ENCODE assay signal across 24 cellular contexts in the genomic region with DNA sequence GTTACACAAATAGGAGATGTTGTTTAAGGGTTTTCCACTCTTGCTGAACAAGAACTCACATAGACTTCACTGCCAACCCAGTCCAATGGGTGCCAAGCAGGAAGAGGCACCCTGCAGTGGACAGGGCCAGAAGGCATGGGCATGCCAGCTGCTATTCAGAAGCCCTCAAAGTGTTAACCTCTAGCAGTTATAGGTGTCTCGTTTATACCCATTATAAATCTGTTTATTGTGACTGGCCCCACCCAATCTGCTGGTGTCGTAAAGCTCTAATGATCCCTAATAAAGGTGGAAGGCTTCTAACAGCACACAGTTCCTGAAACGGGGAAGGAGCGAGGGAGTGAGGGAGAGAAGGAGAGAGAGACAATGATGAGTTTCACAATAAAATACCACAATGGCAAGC. TPM values are rescaled to one million over a fixed set of nuclear protein-coding genes. Genes with fewer than 3 reads are reported as not detected.
DNase-seq lines count a peak whose midpoint lies in the region; ATAC-seq, FAIRE-seq and TF ChIP-seq lines count a peak whose summit lies in the region.
"Had no signal": no experiment of that assay in that cellular context is flagged by ENCODE, and none has a peak within 500 bp of the region (broad histone marks: within the 10 kb centered on the region; RNA-seq: fewer than 3 reads in every experiment).

No MANE protein-coding gene starts in this region.

- H3K27me3 ChIP-seq in small intestine (ENCODE audit: control insufficient read depth in 2 of 2, insufficient read depth in 2 of 2, low read length in 2 of 2): peaks cover 0 to 7% of the 10 kb centered on the region in 2 donors
- H3K27me3 ChIP-seq: BLaER1 treated with 17β-estradiol and CSF1 and Interleukin-3, amounts not matched to agents 10 nM and 100 nM had no signal

- TF ChIP-seq CTCF in VCaP (conservative IDR thresholded peaks at IDR 0.05): no peak
- TF ChIP-seq CTCF in mucosa of descending colon (IDR thresholded peaks at IDR 0.05): no peak

- H3K27ac ChIP-seq in VCaP (peak overlapping the region; percentile 20), small intestine (ENCODE audit: low read depth in 1 of 2, low read length in 1 of 2) (peak overlapping the region; percentile 69 to 78)
- H3K27ac ChIP-seq: BLaER1 treated with 17β-estradiol and CSF1 and Interleukin-3, amounts not matched to agents 10 nM and 100 nM; RWPE1; SK-N-MC had no signal

- H3K4me3 ChIP-seq in mucosa of descending colon: no peak overlapping the region
- H3K4me3 ChIP-seq in small intestine (ENCODE audit: low read depth in 1 of 2, low read length in 2 of 2): no peak overlapping the region
- H3K4me3 ChIP-seq: BLaER1 treated with 17β-estradiol and CSF1 and Interleukin-3, amounts not matched to agents 10 nM and 100 nM; GM12878; SK-N-MC had no signal

- WGBS in small intestine, 3 donors: 21 to 39% (median 30%) methylated on average over 4 of the region's 4 CpGs

- H3K9me3 ChIP-seq in mucosa of descending colon: no peaks in the 10 kb centered on the region
- no peaks in the 10 kb centered on the region for H3K9me3 ChIP-seq in small intestine (ENCODE audit: control insufficient read depth, low read depth)
- H3K9me3 ChIP-seq: BLaER1 treated with 17β-estradiol and CSF1 and Interleukin-3, amounts not matched to agents 10 nM and 100 nM had no signal

- DNase-seq in LoVo (ENCODE audit: low spot score) (peak; percentile 28), mucosa of descending colon (peak in 2 of 3 donors; percentile 66 to 86), small intestine (peak; percentile 94), DMS 273 (lab: John Stamatoyannopoulos, UW; ENCODE audit: unreplicated experiment) (no peak)
- DNase-seq: CD4-positive, alpha-beta memory T cell; COR-L47; NCI-H1105 treated with DMSO at 0.1 percent for 48 hours; NCI-H146; NCI-H1930; NCI-H2107; NCI-H524; SHP77 had no signal

- ATAC-seq in mucosa of descending colon (peak; percentile 81), GM19395 (IDR thresholded peaks at IDR 0.05; ENCODE audit: unreplicated experiment) (no peak), GM19455 (IDR thresholded peaks at IDR 0.05; ENCODE audit: unreplicated experiment) (no peak)
- ATAC-seq: GM12878, HCT116 had no signal

- intact Hi-C loops in mucosa of descending colon (cut with DNase I, micrococcal nuclease): no loop called here

- H3K36me3 ChIP-seq in mucosa of descending colon (ENCODE audit: low read depth): no peaks in the 10 kb centered on the region
- no peaks in the 10 kb centered on the region for H3K36me3 ChIP-seq in small intestine (ENCODE audit: control insufficient read depth in 2 of 2, insufficient read depth in 2 of 2, low read length in 2 of 2)
- H3K36me3 ChIP-seq: BLaER1 treated with 17β-estradiol and CSF1 and Interleukin-3, amounts not matched to agents 10 nM and 100 nM had no signal

- H3K4me1 ChIP-seq in mucosa of descending colon (ENCODE audit: low read depth) (peaks cover 69% of the 10 kb centered on the region), small intestine (ENCODE audit: control insufficient read depth in 2 of 2, insufficient read depth in 1 of 2, low read depth in 1 of 2, low read length in 1 of 2) (peaks cover 15 to 23% of the 10 kb centered on the region in 2 donors)
- H3K4me1 ChIP-seq: BLaER1 treated with 17β-estradiol and CSF1 and Interleukin-3, amounts not matched to agents 10 nM and 100 nM had no signal

- FAIRE-seq in small intestine (lab: Jason Lieb, UNC): no peak
- FAIRE-seq: A204.1, G401.6, GM12878 had no signal

RNA-seq across cellular contexts. Expression of a gene that starts 23.9 kb away (rescaled TPM):
- 10 to 100 TPM; 21.1 to 54.6 (median 34.8) TPM for total RNA-seq in mucosa of descending colon
- polyA plus RNA-seq in small intestine: 10 to 100 TPM in 2 of 3 donors, 1 to 10 TPM in 1; 10.0 to 18.1 (median 11.9) TPM
- total RNA-seq: CD4-positive, alpha-beta memory T cell; H4 had no signal
- polyA plus RNA-seq: AG04450; CD4-positive, alpha-beta memory T cell had no signal
